In genomic region chr1:211133841-211134669, GRCh38 we compare ENCODE assay signal across 8 cellular contexts. TPM values are rescaled to one million over a fixed set of nuclear protein-coding genes. Genes with fewer than 3 reads are reported as not detected.
DNase-seq lines count a peak whose midpoint lies in the region; ATAC-seq, FAIRE-seq and TF ChIP-seq lines count a peak whose summit lies in the region.

A gene with protein sequence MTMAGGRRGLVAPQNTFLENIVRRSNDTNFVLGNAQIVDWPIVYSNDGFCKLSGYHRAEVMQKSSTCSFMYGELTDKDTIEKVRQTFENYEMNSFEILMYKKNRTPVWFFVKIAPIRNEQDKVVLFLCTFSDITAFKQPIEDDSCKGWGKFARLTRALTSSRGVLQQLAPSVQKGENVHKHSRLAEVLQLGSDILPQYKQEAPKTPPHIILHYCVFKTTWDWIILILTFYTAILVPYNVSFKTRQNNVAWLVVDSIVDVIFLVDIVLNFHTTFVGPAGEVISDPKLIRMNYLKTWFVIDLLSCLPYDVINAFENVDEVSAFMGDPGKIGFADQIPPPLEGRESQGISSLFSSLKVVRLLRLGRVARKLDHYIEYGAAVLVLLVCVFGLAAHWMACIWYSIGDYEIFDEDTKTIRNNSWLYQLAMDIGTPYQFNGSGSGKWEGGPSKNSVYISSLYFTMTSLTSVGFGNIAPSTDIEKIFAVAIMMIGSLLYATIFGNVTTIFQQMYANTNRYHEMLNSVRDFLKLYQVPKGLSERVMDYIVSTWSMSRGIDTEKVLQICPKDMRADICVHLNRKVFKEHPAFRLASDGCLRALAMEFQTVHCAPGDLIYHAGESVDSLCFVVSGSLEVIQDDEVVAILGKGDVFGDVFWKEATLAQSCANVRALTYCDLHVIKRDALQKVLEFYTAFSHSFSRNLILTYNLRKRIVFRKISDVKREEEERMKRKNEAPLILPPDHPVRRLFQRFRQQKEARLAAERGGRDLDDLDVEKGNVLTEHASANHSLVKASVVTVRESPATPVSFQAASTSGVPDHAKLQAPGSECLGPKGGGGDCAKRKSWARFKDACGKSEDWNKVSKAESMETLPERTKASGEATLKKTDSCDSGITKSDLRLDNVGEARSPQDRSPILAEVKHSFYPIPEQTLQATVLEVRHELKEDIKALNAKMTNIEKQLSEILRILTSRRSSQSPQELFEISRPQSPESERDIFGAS (minus strand): TSS chr1:211134148. CDS start chr1:211133945, 203 bp downstream.

- H2AFZ ChIP-seq in HepG2 (ENCODE audit: low read length): no peak within 1 kb of the TSS

- TF ChIP-seq EP300 in HepG2 (IDR thresholded peaks at IDR 0.05; ENCODE audit: low read depth in 2 of 2, low read length in 2 of 2): no peak
- no peak for TF ChIP-seq EP300 in HepG2 (CRISPR knock-in tag; IDR thresholded peaks at IDR 0.05; ENCODE audit: borderline replicate concordance)

- peak; percentile 69 for DNase-seq in AG10803 (ENCODE audit: low read depth)
- peak; percentile 31 for DNase-seq in NCI-H226
- peak; percentile 91 for DNase-seq in activated CD4-positive, alpha-beta T cell treated with anti-CD3 and anti-CD28 coated beads, Interleukin-2, amount 10 ng/mL, durations not matched to agents 24 days and 14 days
- DNase-seq in colonic mucosa: peak; percentile 72
- DNase-seq in HepG2 (ENCODE audit: low spot score): peak; percentile 62
- DNase-seq in stimulated activated CD4-positive, alpha-beta T cell treated with anti-CD3 and anti-CD28 coated beads, Interleukin-4, amount 100 ng/mL, for 1 hour: peak; percentile 77

- no peaks in the 10 kb centered on the region for H3K9me3 ChIP-seq in colonic mucosa
- H3K9me3 ChIP-seq in HepG2 (ENCODE audit: low read length): no peaks in the 10 kb centered on the region

- no peak for TF ChIP-seq POLR2A in HepG2 (IDR thresholded peaks at IDR 0.05; ENCODE audit: insufficient read depth in 1 of 2, low read depth in 2 of 2, low read length in 2 of 2)

- in situ Hi-C loops in HepG2 (cut with HindIII; ENCODE audit: extremely low pct_ligation_motif_present, low pct_unique_long_range_greater_than_20kb): loop anchor here (5.0 to 10.0 kb wide), 3 partner anchors 429 to 729 kb away; no protein-coding TSS in a partner anchor

- CTCF ChIA-PET in HepG2 (lab: Yijun Ruan, JAX; ENCODE audit: low intra/inter-chr PET ratio, low total read pairs): interaction anchor here (0.9 to 4.4 kb wide), 5 partner anchors 549 to 727 kb away, joined by 3 to 38 read pairs (median 22); no protein-coding TSS in a partner anchor

- H3K36me3 ChIP-seq in colonic mucosa: no peaks in the 10 kb centered on the region
- no peaks in the 10 kb centered on the region for H3K36me3 ChIP-seq in HepG2 (replicated peaks in 1 of 2; ENCODE audit: control insufficient read depth in 1 of 2, insufficient read depth in 2 of 2, low read length in 2 of 2)

- H3K4me2 ChIP-seq in HepG2 (ENCODE audit: low read depth, low read length): peak within 1 kb of the TSS; percentile 54

- H3K27ac ChIP-seq in colonic mucosa (no peak within 1 kb of the TSS), HepG2 (ENCODE audit: extremely low read length, insufficient read depth, low read length) (no peak within 1 kb of the TSS)

- peaks cover 19% of the 10 kb centered on the region for H3K27me3 ChIP-seq in colonic mucosa
- peaks cover 5 to 17% of the 10 kb centered on the region in 2 experiments; a peak in 4 of 5 replicates for H3K27me3 ChIP-seq in HepG2 (ENCODE audit: control insufficient read depth in 1 of 2, insufficient read depth in 2 of 2, low read length in 2 of 2)

- FAIRE-seq in HepG2 (lab: Jason Lieb, UNC): no peak

- H3K4me1 Mint-ChIP-seq in activated CD4-positive, alpha-beta T cell treated with anti-CD3 and anti-CD28 coated beads, Interleukin-2, amount 10 ng/mL, durations not matched to agents 24 days and 14 days: peaks cover 2% of the 10 kb centered on the region

- peak; percentile 62 for TF ChIP-seq CTCF in AG10803 (conservative IDR thresholded peaks at IDR 0.05; ENCODE audit: low read length)
- peak; percentile 79 for TF ChIP-seq CTCF in colonic mucosa (IDR thresholded peaks at IDR 0.05)
- peak; percentile 93 for TF ChIP-seq CTCF in HepG2 (CRISPR knock-in tag; IDR thresholded peaks at IDR 0.05)

- BruUV-seq in HepG2 (replicated peaks; lab: Mats Ljungman, UMichigan): no TSS peak

- no peaks in the 10 kb centered on the region for H3K9me3 Mint-ChIP-seq in activated CD4-positive, alpha-beta T cell treated with anti-CD3 and anti-CD28 coated beads, Interleukin-2, amount 10 ng/mL, durations not matched to agents 24 days and 14 days

- H4K20me1 ChIP-seq in HepG2 (ENCODE audit: insufficient read depth, low read length): no peaks in the 10 kb centered on the region

- intact Hi-C loops in activated CD4-positive, alpha-beta T cell treated with anti-CD3 and anti-CD28 coated beads, Interleukin-2, amount 10 ng/mL, durations not matched to agents 24 days and 14 days (cut with micrococcal nuclease): loop anchor here (1.0 to 10.0 kb wide), 6 partner anchors 123 to 686 kb away; partner anchors contain the start of gene RCOR3
- intact Hi-C loops in colonic mucosa (cut with DNase I) (loop anchor here (2.0 to 10.0 kb wide), 4 partner anchors 121 to 727 kb away; partner anchors contain the start of gene RCOR3), HepG2 (cut with micrococcal nuclease; ENCODE audit: unreplicated experiment) (loop anchor here (1.0 to 10.0 kb wide), 6 partner anchors 121 to 727 kb away; partner anchors contain the start of gene RCOR3)

- peak; percentile 99 for TF ChIP-seq RAD21 in HepG2 (CRISPR knock-in tag; IDR thresholded peaks at IDR 0.05)

- H3K4me3 Mint-ChIP-seq in activated CD4-positive, alpha-beta T cell treated with anti-CD3 and anti-CD28 coated beads, Interleukin-2, amount 10 ng/mL, durations not matched to agents 24 days and 14 days: peak within 1 kb of the TSS; percentile 71

- POLR2A ChIA-PET in HepG2 (lab: Yijun Ruan, JAX): no interaction called here

- ATAC-seq in GM18909 (IDR thresholded peaks at IDR 0.05; ENCODE audit: poor library complexity, unreplicated experiment) (peak; percentile 96), HG03175 (IDR thresholded peaks at IDR 0.05; ENCODE audit: unreplicated experiment) (peak; percentile 91), HepG2 (peak; percentile 99)

- no peak within 1 kb of the TSS for H3K9ac ChIP-seq in colonic mucosa (ENCODE audit: low read depth in 2 of 2, low read length in 2 of 2)
- no peak within 1 kb of the TSS for H3K9ac ChIP-seq in HepG2 (ENCODE audit: insufficient read depth, low read depth, low read length)

- H3K36me3 Mint-ChIP-seq in activated CD4-positive, alpha-beta T cell treated with anti-CD3 and anti-CD28 coated beads, Interleukin-2, amount 10 ng/mL, durations not matched to agents 24 days and 14 days (ENCODE audit: low read depth): no peaks in the 10 kb centered on the region

- H3K4me3 ChIP-seq in AG10803 (ENCODE audit: low read length) (peak within 1 kb of the TSS; percentile 52), colonic mucosa (peak within 1 kb of the TSS; percentile 35), HepG2 (replicated peaks in 1 of 3; ENCODE audit: insufficient read depth in 1 of 3, low read depth in 2 of 3, low read length in 3 of 3) (peak within 1 kb of the TSS in 1 of 3 experiments; percentile 61; a peak in 2 of 6 replicates)

- H3K4me1 ChIP-seq in colonic mucosa: peaks cover 4% of the 10 kb centered on the region
- peaks cover 12% of the 10 kb centered on the region; the same call in 1 of the 2 replicates for H3K4me1 ChIP-seq in HepG2 (ENCODE audit: insufficient read depth, low read length)

- WGBS in HepG2 (ENCODE audit: low lambda C conversion rate): 0% methylated on average over 4 of the region's 60 CpGs

- H3K79me2 ChIP-seq in HepG2 (ENCODE audit: insufficient read depth, low read length): no peaks in the 10 kb centered on the region

- H3K27ac Mint-ChIP-seq in activated CD4-positive, alpha-beta T cell treated with anti-CD3 and anti-CD28 coated beads, Interleukin-2, amount 10 ng/mL, durations not matched to agents 24 days and 14 days: no peak within 1 kb of the TSS

- peaks cover 75% of the 10 kb centered on the region for H3K27me3 Mint-ChIP-seq in activated CD4-positive, alpha-beta T cell treated with anti-CD3 and anti-CD28 coated beads, Interleukin-2, amount 10 ng/mL, durations not matched to agents 24 days and 14 days

TF ChIP-seq in HepG2, 621 proteins besides CTCF, POLR2A, EP300 and RAD21 (continues in another document):
- TF ChIP-seq SRY (CRISPR knock-in tag; IDR thresholded peaks at IDR 0.05) (no peak), HNRNPLL (IDR thresholded peaks at IDR 0.05; ENCODE audit: low read depth, low read length, poor library complexity, severe bottlenecking) (peak; percentile 43)

RNA-seq across cellular contexts. Expression of the gene that starts here (rescaled TPM):
- not detected in 2 replicates for total RNA-seq in activated CD4-positive, alpha-beta T cell treated with anti-CD3 and anti-CD28 coated beads, Interleukin-2, amount 10 ng/mL, durations not matched to agents 24 days and 14 days
- total RNA-seq in colonic mucosa (under 1 TPM; 0.40 to 0.64 TPM), HepG2 (2016; rRNA removed; fragmentation: Illumina TruSeq; extraction: Trizol) (not detected in 2 replicates)
- not detected in 2 replicates for total RNA-seq in HepG2 (2016; cell fraction: cytosol; rRNA removed; fragmentation: Illumina TruSeq; extraction: Trizol; ENCODE audit: low read depth)
- total RNA-seq in HepG2 (2016; cell fraction: insoluble cytoplasmic fraction; rRNA removed; fragmentation: Illumina TruSeq; extraction: Trizol): not detected in 2 replicates
- not detected in 2 replicates for total RNA-seq in HepG2 (2016; cell fraction: membrane; rRNA removed; fragmentation: Illumina TruSeq; extraction: Trizol)
- total RNA-seq in HepG2 (2016; cell fraction: nucleus; rRNA removed; fragmentation: Illumina TruSeq; extraction: Trizol): not detected in 2 replicates
- polyA plus RNA-seq in HepG2 (2011; rRNA removed): not detected in 2 replicates
- not detected in 2 replicates for polyA plus RNA-seq in HepG2 (2011; cell fraction: cytosol; rRNA removed)
- not detected in 2 replicates for polyA plus RNA-seq in HepG2 (2011; cell fraction: nucleus; rRNA removed)
- polyA plus RNA-seq in HepG2 (2012): 0.04 TPM in 1 of 2 replicates, not detected in the other
- not detected in 2 replicates for polyA plus RNA-seq in HepG2 (2016; cell fraction: cytosol; fragmentation: Illumina TruSeq; extraction: Trizol; ENCODE audit: low read depth)
- polyA plus RNA-seq in HepG2 (2016; cell fraction: insoluble cytoplasmic fraction; fragmentation: Illumina TruSeq; extraction: Trizol; ENCODE audit: low read depth): not detected in 2 replicates
- polyA plus RNA-seq in HepG2 (2016; cell fraction: membrane; fragmentation: Illumina TruSeq; extraction: Trizol; ENCODE audit: low read depth): not detected in 2 replicates
- not detected in 2 replicates for polyA plus RNA-seq in HepG2 (2016; cell fraction: nucleus; fragmentation: Illumina TruSeq; extraction: Trizol; ENCODE audit: insufficient read depth, low read depth)
- polyA minus RNA-seq in HepG2 (2011; rRNA and poly(A)+ RNA removed; ENCODE audit: low replicate concordance): not detected in 2 replicates
- not detected in 2 replicates for polyA minus RNA-seq in HepG2 (2011; cell fraction: cytosol; rRNA and poly(A)+ RNA removed)
- polyA minus RNA-seq in HepG2 (2011; cell fraction: nucleus; rRNA and poly(A)+ RNA removed): not detected in 2 replicates

Comparison
In these comparisons a context has a peak if more than half of its experiments do, and no peak if none do; other contexts are left out.
1. Peak in DNase-seq in activated CD4-positive, alpha-beta T cell treated with anti-CD3 and anti-CD28 coated beads, Interleukin-2, amount 10 ng/mL, durations not matched to agents 24 days and 14 days; RNA of the gene not detected or under 1 TPM.
2. Peak in DNase-seq and H3K4me3 ChIP-seq in colonic mucosa; RNA of the gene not detected or under 1 TPM.
3. Peak in DNase-seq, ATAC-seq and H3K4me2 ChIP-seq in HepG2; RNA of the gene not detected or under 1 TPM.
4. DNase-seq: peak in every context shown above with its lines; median percentile 91 in activated CD4-positive, alpha-beta T cell treated with anti-CD3 and anti-CD28 coated beads, Interleukin-2, amount 10 ng/mL, durations not matched to agents 24 days and 14 days; 77 in stimulated activated CD4-positive, alpha-beta T cell treated with anti-CD3 and anti-CD28 coated beads, Interleukin-4, amount 100 ng/mL, for 1 hour; 72 in colonic mucosa; 69 in AG10803; 62 in HepG2; 31 in NCI-H226.